Comparison of ENCODE assay signal across 8 cellular contexts in the genomic region with DNA sequence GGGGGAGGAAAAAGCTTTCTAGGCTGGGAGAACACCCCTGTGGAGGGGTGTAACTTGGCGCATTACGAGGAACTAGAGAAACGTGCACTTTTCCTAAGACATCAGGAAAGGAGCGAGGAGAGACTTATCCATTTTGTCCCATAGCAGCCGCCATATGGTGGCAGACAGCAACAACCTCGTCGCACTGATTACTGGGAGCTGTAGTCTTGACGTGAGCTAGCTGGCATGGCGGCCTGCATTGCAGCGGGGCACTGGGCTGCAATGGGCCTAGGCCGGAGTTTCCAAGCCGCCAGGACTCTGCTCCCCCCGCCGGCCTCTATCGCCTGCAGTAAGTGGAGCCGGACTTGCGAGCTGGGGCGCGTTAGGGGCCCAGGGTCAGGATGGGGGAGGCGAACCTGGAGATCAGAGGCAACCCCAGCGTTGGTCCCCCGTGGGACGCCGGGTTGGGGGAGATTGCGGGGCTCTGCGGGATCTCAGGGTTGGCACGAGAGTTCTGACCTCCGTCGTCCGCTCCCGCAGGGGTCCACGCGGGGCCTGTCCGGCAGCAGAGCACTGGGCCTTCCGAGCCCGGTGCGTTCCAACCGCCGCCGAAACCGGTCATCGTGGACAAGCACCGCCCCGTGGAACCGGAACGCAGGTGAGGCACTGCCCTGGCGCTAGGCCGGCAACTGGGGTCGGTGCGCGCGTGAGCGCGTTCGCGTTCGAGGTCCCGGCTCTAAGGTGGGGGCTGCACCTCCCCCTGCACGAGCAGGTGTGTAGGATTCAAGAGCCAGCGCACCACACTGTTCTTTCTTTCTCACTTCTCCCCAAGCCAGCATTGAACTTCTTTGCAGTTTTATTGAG. TPM values are rescaled to one million over a fixed set of nuclear protein-coding genes. Genes with fewer than 3 reads are reported as not detected.
DNase-seq lines count a peak whose midpoint lies in the region; ATAC-seq, FAIRE-seq and TF ChIP-seq lines count a peak whose summit lies in the region.

A gene (plus strand): TSS at position 201 of the 843 bp plus-strand sequence. CDS start 25 bp downstream, at position 226.

- POLR2A ChIA-PET in HepG2 (lab: Yijun Ruan, JAX) = interaction anchor here (0.6 to 2.2 kb wide), 12 partner anchors 9 to 181 kb away, joined by 3 to 15 read pairs (median 4); a partner anchor contains a TSS

- peaks cover 6% of the 10 kb centered on the region for H3K4me1 Mint-ChIP-seq in CD14-positive monocyte

- no peaks in the 10 kb centered on the region for H3K9me3 ChIP-seq in HepG2 (ENCODE audit: low read length)

- peaks cover 9 to 29% of the 10 kb centered on the region in 2 experiments for H3K36me3 ChIP-seq in HepG2 (replicated peaks in 1 of 2; ENCODE audit: control insufficient read depth in 1 of 2, insufficient read depth in 2 of 2, low read length in 2 of 2)

- H3K27ac Mint-ChIP-seq in CD14-positive monocyte = peak within 1 kb of the TSS in 5 of 7 donors; percentile 54 to 88 (median 79)

- FAIRE-seq in HepG2 (lab: Jason Lieb, UNC) = peak; percentile 85

- peak within 1 kb of the TSS; percentile 92 for H3K4me3 Mint-ChIP-seq in CD14-positive monocyte

- H3K9me3 Mint-ChIP-seq in CD14-positive monocyte = peaks cover 0 to 3% (median 0%) of the 10 kb centered on the region in 7 donors

- TF ChIP-seq EP300 in HepG2 (IDR thresholded peaks at IDR 0.05; ENCODE audit: low read depth in 2 of 2, low read length in 2 of 2) = no peak
- peak; percentile 25 for TF ChIP-seq EP300 in HepG2 (CRISPR knock-in tag; IDR thresholded peaks at IDR 0.05; ENCODE audit: borderline replicate concordance)

- in situ Hi-C loops in HepG2 (cut with HindIII; ENCODE audit: extremely low pct_ligation_motif_present, low pct_unique_long_range_greater_than_20kb) = no loop called here

- intact Hi-C loops in CD14-positive monocyte (cut with micrococcal nuclease) = no loop called here
- intact Hi-C loops in HepG2 (cut with micrococcal nuclease; ENCODE audit: unreplicated experiment) = loop anchor here (2.0 kb wide), 1 partner anchor 64 kb away; a partner anchor contains a TSS

- DNase-seq in CD14-positive monocyte (ENCODE audit: low spot score) (peak; percentile 73), NCI-H748 (lab: John Stamatoyannopoulos, UW; ENCODE audit: unreplicated experiment) (peak; percentile 88), dermis blood vessel endothelial cell (peak; percentile 96), HepG2 (ENCODE audit: low spot score) (peak; percentile 94)
- peak; percentile 53 to 77 for DNase-seq in activated CD4-positive, alpha-beta T cell treated with anti-CD3 and anti-CD28 coated beads, Interleukin-2, amount 50 U/mL, for 24 hours (ENCODE audit: low read depth in 1 of 2, low spot score in 1 of 2)
- DNase-seq in stimulated activated CD4-positive, alpha-beta T cell treated with anti-CD3 and anti-CD28 coated beads, Interleukin-2, amount 100 ng/mL, for 48 hours = peak; percentile 60 to 65

- CTCF ChIA-PET in HepG2 (lab: Yijun Ruan, JAX; ENCODE audit: low intra/inter-chr PET ratio, low total read pairs) = interaction anchor here (1.2 kb wide), 1 partner anchor 30 kb away, joined by 3 read pairs; no protein-coding TSS in a partner anchor

- BruUV-seq in HepG2 (replicated peaks; lab: Mats Ljungman, UMichigan) = TSS peak; percentile 61

- peaks cover 35% of the 10 kb centered on the region for H3K79me2 ChIP-seq in HepG2 (ENCODE audit: insufficient read depth, low read length)

- WGBS in HepG2 (ENCODE audit: low lambda C conversion rate) = 2% methylated on average over 27 of the region's 60 CpGs

- peak within 1 kb of the TSS; percentile 96 for H3K9ac ChIP-seq in HepG2 (ENCODE audit: insufficient read depth, low read depth, low read length)

- TF ChIP-seq RAD21 in HepG2 (CRISPR knock-in tag; IDR thresholded peaks at IDR 0.05) = peak; percentile 67

- H3K4me1 ChIP-seq in HepG2 (ENCODE audit: insufficient read depth, low read length) = peaks cover 26% of the 10 kb centered on the region

- peak within 1 kb of the TSS; percentile 97 for H2AFZ ChIP-seq in HepG2 (ENCODE audit: low read length)

- no peaks in the 10 kb centered on the region for H4K20me1 ChIP-seq in HepG2 (ENCODE audit: insufficient read depth, low read length)

- peak within 1 kb of the TSS; percentile 72 for H3K4me2 ChIP-seq in HepG2 (ENCODE audit: low read depth, low read length)

- H3K27me3 ChIP-seq in HepG2 (ENCODE audit: control insufficient read depth in 1 of 2, insufficient read depth in 2 of 2, low read length in 2 of 2) = no peaks in the 10 kb centered on the region; a peak in 1 of 5 replicates

- ATAC-seq in GM19372 (IDR thresholded peaks at IDR 0.05; ENCODE audit: low read depth, unreplicated experiment) (peak; percentile 92), HG03521 (IDR thresholded peaks at IDR 0.05; ENCODE audit: unreplicated experiment) (peak; percentile 92), HepG2 (peak; percentile 99)

- peak within 1 kb of the TSS; percentile 82 to 94 (median 90) for H3K4me3 ChIP-seq in HepG2 (replicated peaks in 1 of 3; ENCODE audit: insufficient read depth in 1 of 3, low read depth in 2 of 3, low read length in 3 of 3)

- peaks cover 26 to 27% of the 10 kb centered on the region in 2 donors for H3K36me3 Mint-ChIP-seq in CD14-positive monocyte

- no peak for TF ChIP-seq CTCF in CD14-positive monocyte (IDR thresholded peaks at IDR 0.05)
- no peak; the same call in 1 of the 2 replicates for TF ChIP-seq CTCF in HepG2 (CRISPR knock-in tag; IDR thresholded peaks at IDR 0.05)

- TF ChIP-seq POLR2A in HepG2 (IDR thresholded peaks at IDR 0.05; ENCODE audit: insufficient read depth in 1 of 2, low read depth in 2 of 2, low read length in 2 of 2) = peak; percentile 86 to 91

- H3K27me3 Mint-ChIP-seq in CD14-positive monocyte (ENCODE audit: low read depth in 3 of 3) = no peaks in the 10 kb centered on the region

- peak within 1 kb of the TSS; percentile 82 for H3K27ac ChIP-seq in HepG2 (ENCODE audit: extremely low read length, insufficient read depth, low read length)

TF ChIP-seq in HepG2, 621 proteins besides CTCF, POLR2A, EP300 and RAD21 (continues in another document):
- peak; percentile 74 for TF ChIP-seq NCOA2 (CRISPR knock-in tag; IDR thresholded peaks at IDR 0.05)
- TF ChIP-seq ZNF431 (CRISPR knock-in tag; IDR thresholded peaks at IDR 0.05; ENCODE audit: borderline replicate concordance, low read depth) = no peak; the same call in 1 of the 2 replicates
- TF ChIP-seq FOSL2 (CRISPR knock-in tag; IDR thresholded peaks at IDR 0.05) = peak; percentile 57
- TF ChIP-seq PHF20 (CRISPR knock-in tag; IDR thresholded peaks at IDR 0.05) = peak; percentile 84
- peak; percentile 76; the same call in 1 of the 2 replicates for TF ChIP-seq RFXANK (CRISPR knock-in tag; IDR thresholded peaks at IDR 0.05)
- peak; percentile 72; the same call in 1 of the 2 replicates for TF ChIP-seq ZBTB42 (CRISPR knock-in tag; IDR thresholded peaks at IDR 0.05)
- TF ChIP-seq ZNF44 (CRISPR knock-in tag; IDR thresholded peaks at IDR 0.05) = peak; percentile 20; the same call in 1 of the 2 replicates
- no peak for TF ChIP-seq ZNF264 (CRISPR knock-in tag; IDR thresholded peaks at IDR 0.05)
- TF ChIP-seq JUN (CRISPR knock-in tag; IDR thresholded peaks at IDR 0.05) = peak; percentile 74
- TF ChIP-seq ZNF232 (CRISPR knock-in tag; IDR thresholded peaks at IDR 0.05; ENCODE audit: borderline replicate concordance) = peak; percentile 92; the same call in 1 of the 2 replicates
- TF ChIP-seq GZF1 (CRISPR knock-in tag; IDR thresholded peaks at IDR 0.05) = peak; percentile 90
- no peak for TF ChIP-seq SOX13 (IDR thresholded peaks at IDR 0.05)
- 0 out of 4 replicates have a peak, but pooled peaks of 1 of the 2 experiments have one; percentile 51 for TF ChIP-seq SOX13 (CRISPR knock-in tag; conservative IDR thresholded peaks at IDR 0.05 in 1 of 2, IDR thresholded peaks at IDR 0.05 in 1 of 2)
- peak; percentile 69 for TF ChIP-seq KDM3A (CRISPR knock-in tag; IDR thresholded peaks at IDR 0.05; ENCODE audit: low read depth)
- peak; percentile 45; the same call in 1 of the 2 replicates for TF ChIP-seq HNF4G (IDR thresholded peaks at IDR 0.05; ENCODE audit: borderline replicate concordance, low read depth, low read length)
- peak; percentile 23; the same call in 1 of the 2 replicates for TF ChIP-seq HNF4G (CRISPR knock-in tag; IDR thresholded peaks at IDR 0.05; ENCODE audit: borderline replicate concordance, low read depth)

RNA-seq across cellular contexts. Expression of the gene that starts here (rescaled TPM):
- 10 to 100 TPM; 25.0 TPM for polyA plus RNA-seq in CD14-positive monocyte
- 35.7 and 72.8 TPM in 2 replicates for total RNA-seq in dermis blood vessel endothelial cell
- 163 and 248 TPM in 2 replicates for total RNA-seq in HepG2 (2016; rRNA removed; fragmentation: Illumina TruSeq; extraction: Trizol)
- total RNA-seq in HepG2 (2016; cell fraction: cytosol; rRNA removed; fragmentation: Illumina TruSeq; extraction: Trizol; ENCODE audit: low read depth) = 60.1 and 62.4 TPM in 2 replicates
- 157 and 259 TPM in 2 replicates for total RNA-seq in HepG2 (2016; cell fraction: insoluble cytoplasmic fraction; rRNA removed; fragmentation: Illumina TruSeq; extraction: Trizol)
- 81.7 and 88.8 TPM in 2 replicates for total RNA-seq in HepG2 (2016; cell fraction: membrane; rRNA removed; fragmentation: Illumina TruSeq; extraction: Trizol)
- 77.4 and 86.6 TPM in 2 replicates for total RNA-seq in HepG2 (2016; cell fraction: nucleus; rRNA removed; fragmentation: Illumina TruSeq; extraction: Trizol)
- 27.7 and 43.2 TPM in 2 replicates for polyA plus RNA-seq in HepG2 (2011; rRNA removed)
- 22.2 and 26.1 TPM in 2 replicates for polyA plus RNA-seq in HepG2 (2011; cell fraction: cytosol; rRNA removed)
- polyA plus RNA-seq in HepG2 (2011; cell fraction: nucleus; rRNA removed) = 15.2 and 16.6 TPM in 2 replicates
- polyA plus RNA-seq in HepG2 (2012) = 37.9 and 66.8 TPM in 2 replicates
- 54.7 and 55.9 TPM in 2 replicates for polyA plus RNA-seq in HepG2 (2016; cell fraction: cytosol; fragmentation: Illumina TruSeq; extraction: Trizol; ENCODE audit: low read depth)
- polyA plus RNA-seq in HepG2 (2016; cell fraction: insoluble cytoplasmic fraction; fragmentation: Illumina TruSeq; extraction: Trizol; ENCODE audit: low read depth) = 233 and 251 TPM in 2 replicates
- polyA plus RNA-seq in HepG2 (2016; cell fraction: membrane; fragmentation: Illumina TruSeq; extraction: Trizol; ENCODE audit: low read depth) = 56.1 and 61.5 TPM in 2 replicates
- 72.7 and 74.8 TPM in 2 replicates for polyA plus RNA-seq in HepG2 (2016; cell fraction: nucleus; fragmentation: Illumina TruSeq; extraction: Trizol; ENCODE audit: insufficient read depth, low read depth)
- polyA minus RNA-seq in HepG2 (2011; rRNA and poly(A)+ RNA removed; ENCODE audit: low replicate concordance) = 14.2 and 34.0 TPM in 2 replicates
- polyA minus RNA-seq in HepG2 (2011; cell fraction: cytosol; rRNA and poly(A)+ RNA removed) = 30.5 and 33.6 TPM in 2 replicates
- 101 and 126 TPM in 2 replicates for polyA minus RNA-seq in HepG2 (2011; cell fraction: nucleus; rRNA and poly(A)+ RNA removed)

Comparison
In these comparisons a context has a peak if more than half of its experiments do, and no peak if none do; other contexts are left out.
1. Peak in every context shown above with its lines: DNase-seq, ATAC-seq, H3K4me3 ChIP-seq and H3K27ac ChIP-seq.